20 cellular contexts compared by ENCODE assay signal in the genomic region with DNA sequence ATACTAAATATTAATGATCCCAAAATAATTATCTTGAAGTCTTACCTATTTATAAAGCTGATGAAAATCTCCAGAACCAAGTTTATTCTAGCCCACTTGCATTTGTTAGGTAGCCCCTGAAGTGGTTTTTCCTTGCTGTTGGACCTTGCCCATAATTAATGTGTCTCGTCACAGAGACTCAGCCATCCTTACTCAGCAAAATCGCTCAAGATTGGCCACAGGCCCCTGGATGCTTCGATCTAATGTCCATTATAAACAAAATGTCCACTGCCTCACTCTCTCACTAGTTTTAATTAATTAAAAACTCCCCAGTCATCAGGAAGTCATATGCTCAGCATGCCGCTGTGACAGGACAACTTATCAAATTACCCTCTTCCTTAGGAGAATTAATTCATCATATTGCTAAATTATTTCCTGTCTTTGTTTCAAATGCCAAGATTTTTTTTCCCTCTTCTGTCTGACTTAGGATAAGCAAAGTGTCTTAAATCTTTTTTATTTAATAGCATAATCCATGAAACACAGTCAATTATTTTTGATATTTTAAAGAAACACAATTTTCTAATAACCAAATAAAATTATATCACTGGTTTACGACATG.
A peak's percentile ranks its signal among the peaks of the same experiment; 100 is the strongest.
DNase-seq lines count a peak whose midpoint lies in the region; ATAC-seq and TF ChIP-seq lines count a peak whose summit lies in the region.
"Had no signal": no experiment of that assay in that cellular context is flagged by ENCODE, and none has a peak within 500 bp of the region (broad histone marks: within the 10 kb centered on the region; RNA-seq: fewer than 3 reads in every experiment).

No MANE protein-coding gene starts in this region.

- H3K4me3 ChIP-seq in SK-N-SH (ENCODE audit: low read depth in 2 of 2, low read length in 1 of 2) = no peak overlapping the region
- no peak overlapping the region for H3K4me3 ChIP-seq in GM23338
- peak overlapping the region; percentile 37 for H3K4me3 ChIP-seq in SK-N-MC
- no peak overlapping the region for H3K4me3 ChIP-seq in fibroblast of pulmonary artery (replicated peaks; ENCODE audit: low read depth, low read length)
- H3K4me3 ChIP-seq in ascending aorta = no peak overlapping the region

- WGBS in SK-N-SH (ENCODE audit: low lambda C conversion rate) = 15% methylated on average over 5 of the region's 5 CpGs

- no peaks in the 10 kb centered on the region for H3K27me3 ChIP-seq in SK-N-SH (ENCODE audit: insufficient read depth)
- H3K27me3 ChIP-seq in GM23338 (ENCODE audit: insufficient read depth) = no peaks in the 10 kb centered on the region
- H3K27me3 ChIP-seq in ascending aorta = no peaks in the 10 kb centered on the region

- no peaks in the 10 kb centered on the region for H3K9me3 ChIP-seq in SK-N-SH
- no peaks in the 10 kb centered on the region for H3K9me3 ChIP-seq in SK-N-MC (ENCODE audit: low read depth, low read length)
- H3K9me3 ChIP-seq in ascending aorta = no peaks in the 10 kb centered on the region

- no peaks in the 10 kb centered on the region for H3K27me3 Mint-ChIP-seq in GM23338 (ENCODE audit: insufficient read depth, low read depth, poor library complexity)
- H3K27me3 Mint-ChIP-seq: B cell; CD4-positive, CD25-positive, alpha-beta regulatory T cell; CD8-positive, alpha-beta memory T cell had no signal

- peak overlapping the region in 1 of 2 experiments; percentile 39; a peak in 1 of 4 replicates for H3K27ac ChIP-seq in SK-N-SH (ENCODE audit: low read depth in 2 of 2, low read length in 1 of 2)
- no peak overlapping the region for H3K27ac ChIP-seq in GM23338 (ENCODE audit: low read depth)
- peak overlapping the region; percentile 82 for H3K27ac ChIP-seq in SK-N-MC
- H3K27ac ChIP-seq in ascending aorta = no peak overlapping the region
- H3K27ac ChIP-seq: 22Rv1 had no signal

- intact Hi-C loops in ascending aorta (cut with DNase I) = no loop called here

- ATAC-seq in SK-N-SH treated with all-trans-retinoic acid at 6 μM for 48 hours (peak; percentile 73), GM23338 (no peak), HG03159 (IDR thresholded peaks at IDR 0.05; ENCODE audit: unreplicated experiment) (no peak), GM21447 (IDR thresholded peaks at IDR 0.05; ENCODE audit: unreplicated experiment) (no peak)

- TF ChIP-seq RAD21 in SK-N-SH (IDR thresholded peaks at IDR 0.05; ENCODE audit: low read length) = no peak

- no peak overlapping the region for H3K4me3 Mint-ChIP-seq in GM23338
- H3K4me3 Mint-ChIP-seq: B cell; CD4-positive, CD25-positive, alpha-beta regulatory T cell; CD8-positive, alpha-beta memory T cell had no signal

- H3K4me2 ChIP-seq in SK-N-SH (no peak overlapping the region), GM23338 (no peak overlapping the region)

- DNase-seq in SK-N-SH = no peak
- DNase-seq in GM23338 (ENCODE audit: low spot score) = no peak
- no peak for DNase-seq in SK-N-MC (ENCODE audit: low read depth, low spot score)
- DNase-seq in fibroblast of pulmonary artery (ENCODE audit: low read depth) = peak; percentile 7
- no peak for DNase-seq in ascending aorta (ENCODE audit: low spot score in 2 of 2)
- DNase-seq: C1 segment of cervical spinal cord; CD4-positive, CD25-positive, alpha-beta regulatory T cell; CD8-positive, alpha-beta memory T cell; COR-L47; DMS 273 treated with DMSO at 0.1 percent for 48 hours; DMS53; DND-41; EL; GOT3; H7 had no signal

- H4K20me1 ChIP-seq in SK-N-SH (ENCODE audit: insufficient read depth) = no peaks in the 10 kb centered on the region
- H4K20me1 ChIP-seq in GM23338 (replicated peaks; ENCODE audit: insufficient read depth) = no peaks in the 10 kb centered on the region

- no peaks in the 10 kb centered on the region for H3K36me3 ChIP-seq in SK-N-SH (replicated peaks in 1 of 2; ENCODE audit: control insufficient read depth in 1 of 2, insufficient read depth in 2 of 2, low read length in 1 of 2)
- no peaks in the 10 kb centered on the region for H3K36me3 ChIP-seq in GM23338 (ENCODE audit: insufficient read depth)
- H3K36me3 ChIP-seq in SK-N-MC (ENCODE audit: insufficient read depth, low read length) = no peaks in the 10 kb centered on the region
- H3K36me3 ChIP-seq in ascending aorta = no peaks in the 10 kb centered on the region

- CTCF ChIA-PET in SK-N-SH (lab: Yijun Ruan, JAX) = interaction anchor here (0.6 to 2.7 kb wide), 3 partner anchors 10 to 18 kb away, joined by 3 to 6 read pairs (median 6); no protein-coding TSS in a partner anchor

- POLR2A ChIA-PET in SK-N-SH (lab: Yijun Ruan, JAX) = no interaction called here

- no peak for TF ChIP-seq EP300 in SK-N-SH (IDR thresholded peaks at IDR 0.05; ENCODE audit: borderline replicate concordance in 1 of 2, low read depth in 1 of 2, low read length in 1 of 2)

- H3F3A ChIP-seq in SK-N-SH (replicated peaks; ENCODE audit: insufficient read depth) (peaks cover 3% of the 10 kb centered on the region), GM23338 (replicated peaks; ENCODE audit: low read depth) (no peaks in the 10 kb centered on the region)

- H3K79me2 ChIP-seq in SK-N-SH (ENCODE audit: insufficient read depth) = no peaks in the 10 kb centered on the region
- no peaks in the 10 kb centered on the region for H3K79me2 ChIP-seq in GM23338 (replicated peaks; ENCODE audit: insufficient read depth)

- no peak overlapping the region for H3K9ac ChIP-seq in SK-N-SH
- H3K9ac ChIP-seq in SK-N-MC (ENCODE audit: insufficient read length) = no peak overlapping the region

- H3K9me2 ChIP-seq in SK-N-SH (no peaks in the 10 kb centered on the region), GM23338 (ENCODE audit: insufficient read depth) (no peaks in the 10 kb centered on the region)

- H3K9me3 Mint-ChIP-seq in GM23338 = no peaks in the 10 kb centered on the region

- no peak for TF ChIP-seq CTCF in SK-N-SH (IDR thresholded peaks at IDR 0.05)
- TF ChIP-seq CTCF in GM23338 (conservative IDR thresholded peaks at IDR 0.05; ENCODE audit: low read depth in 2 of 2) = no peak
- no peak for TF ChIP-seq CTCF in fibroblast of pulmonary artery (IDR thresholded peaks at IDR 0.05; ENCODE audit: low read length, missing control alignments)
- no peak for TF ChIP-seq CTCF in ascending aorta (IDR thresholded peaks at IDR 0.05)

- H3K4me1 ChIP-seq in SK-N-SH (ENCODE audit: control insufficient read depth in 1 of 2, insufficient read depth in 2 of 2, low read depth in 1 of 2, low read length in 1 of 2) (peaks cover 0 to 10% of the 10 kb centered on the region in 2 experiments; a peak in 2 of 4 replicates), GM23338 (ENCODE audit: insufficient read depth) (no peaks in the 10 kb centered on the region), ascending aorta (no peaks in the 10 kb centered on the region)

- no peaks in the 10 kb centered on the region for H3K4me1 Mint-ChIP-seq in GM23338
- H3K4me1 Mint-ChIP-seq: B cell; CD4-positive, CD25-positive, alpha-beta regulatory T cell; CD8-positive, alpha-beta memory T cell had no signal

- H2AFZ ChIP-seq in SK-N-SH (ENCODE audit: low read depth) (no peak overlapping the region), GM23338 (no peak overlapping the region)

- no peaks in the 10 kb centered on the region for H3K36me3 Mint-ChIP-seq in GM23338 (ENCODE audit: low read depth)
- H3K36me3 Mint-ChIP-seq: CD4-positive, CD25-positive, alpha-beta regulatory T cell; CD8-positive, alpha-beta memory T cell had no signal

- peak overlapping the region; percentile 11; the same call in 1 of the 2 replicates for H3K27ac Mint-ChIP-seq in GM23338
- H3K27ac Mint-ChIP-seq: B cell; CD4-positive, CD25-positive, alpha-beta regulatory T cell; CD8-positive, alpha-beta memory T cell had no signal

TF ChIP-seq in SK-N-SH treated with all-trans-retinoic acid at 6 μM for 48 hours, 23 proteins besides CTCF, POLR2A, EP300 and RAD21 (continues in another document):
- TF ChIP-seq ISL1 (CRISPR knock-in tag; IDR thresholded peaks at IDR 0.05) (peak; percentile 82), TOX (CRISPR knock-in tag; IDR thresholded peaks at IDR 0.05; ENCODE audit: borderline replicate concordance) (peak; percentile 82; the same call in 1 of the 2 replicates)

TF ChIP-seq in SK-N-SH, 30 proteins besides CTCF, POLR2A, EP300 and RAD21:
- TF ChIP-seq CHD2 (IDR thresholded peaks at IDR 0.05; ENCODE audit: low read length, partially characterized antibody) (no peak), POLR2AphosphoS5 (IDR thresholded peaks at IDR 0.05; ENCODE audit: low read depth, low read length) (no peak), NFIC (IDR thresholded peaks at IDR 0.05; ENCODE audit: borderline replicate concordance) (no peak), SIN3A (IDR thresholded peaks at IDR 0.05; ENCODE audit: borderline replicate concordance, low read depth, low read length) (no peak)

TF ChIP-seq in GM23338, 12 proteins besides CTCF, POLR2A, EP300 and RAD21 (continues in another document):
- no peak for TF ChIP-seq CREB1 (CRISPR knock-in tag; IDR thresholded peaks at IDR 0.05; ENCODE audit: low read depth)
